Comparison of ENCODE assay signal across 18 cellular contexts in the genomic region with DNA sequence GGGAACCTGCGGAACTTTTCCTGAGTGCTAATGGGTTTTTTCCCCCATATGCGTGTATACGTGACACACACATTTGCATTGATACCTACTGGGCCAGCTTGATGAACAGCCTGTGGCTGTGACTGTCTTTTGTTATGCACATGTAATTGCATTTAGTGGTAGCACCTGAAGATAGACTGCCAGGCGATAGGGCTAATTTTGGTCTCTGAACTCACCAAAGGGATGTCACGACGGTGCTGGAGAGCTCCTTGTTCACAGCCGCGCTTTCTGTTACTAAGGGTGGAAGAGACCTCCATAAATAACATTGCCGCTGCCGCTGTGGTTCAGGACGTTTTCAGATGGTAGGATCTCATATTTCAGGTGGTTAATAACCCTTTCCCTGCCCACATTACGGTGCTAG.
A peak's percentile ranks its signal among the peaks of the same experiment; 100 is the strongest.
DNase-seq lines count a peak whose midpoint lies in the region; TF ChIP-seq lines count a peak whose summit lies in the region.
"Had no signal": no experiment of that assay in that cellular context is flagged by ENCODE, and none has a peak within 500 bp of the region (broad histone marks: within the 10 kb centered on the region; RNA-seq: fewer than 3 reads in every experiment).

No MANE protein-coding gene starts in this region.

- H3K9me3 ChIP-seq in HUES48 (ENCODE audit: control insufficient read depth, insufficient read depth, low read length): no peaks in the 10 kb centered on the region; the same call in 1 of the 2 replicates
- no peaks in the 10 kb centered on the region for H3K9me3 ChIP-seq in transverse colon
- H3K9me3 ChIP-seq in CD4-positive, alpha-beta memory T cell (ENCODE audit: control insufficient read depth in 1 of 2, low read length in 2 of 2): no peaks in the 10 kb centered on the region
- H3K9me3 ChIP-seq: gastroesophageal sphincter, prostate gland, SK-N-SH had no signal

- H3K27me3 ChIP-seq in HUES48 (ENCODE audit: control insufficient read depth, insufficient read depth, low read length): no peaks in the 10 kb centered on the region
- no peaks in the 10 kb centered on the region for H3K27me3 ChIP-seq in transverse colon
- no peaks in the 10 kb centered on the region for H3K27me3 ChIP-seq in CD4-positive, alpha-beta memory T cell (ENCODE audit: insufficient read depth, low read length)
- H3K27me3 ChIP-seq: gastroesophageal sphincter had no signal

- H3K27ac ChIP-seq in HUES48 (ENCODE audit: low read depth, low read length): peak overlapping the region; percentile 36
- H3K27ac ChIP-seq in transverse colon: no peak overlapping the region
- no peak overlapping the region for H3K27ac ChIP-seq in CD4-positive, alpha-beta memory T cell (ENCODE audit: low read depth, low read length)
- H3K27ac ChIP-seq: gastroesophageal sphincter, PC-9, prostate gland had no signal

- in situ Hi-C loops in transverse colon (cut with MboI; ENCODE audit: low pct_ligation_motif_present in 1 of 4, low pct_unique_long_range_greater_than_20kb in 1 of 4, low sequenced_read_pairs in 3 of 4): loop anchor here in 2 of 4 donors (25.0 kb wide), 1 partner anchor 220 kb away; no protein-coding TSS in a partner anchor

- H3K27me3 Mint-ChIP-seq in brain (no peaks in the 10 kb centered on the region), nephron progenitor cell (ENCODE audit: low read depth, poor library complexity) (peaks cover 10% of the 10 kb centered on the region)
- no peaks in the 10 kb centered on the region for H3K27me3 Mint-ChIP-seq in CD4-positive, alpha-beta memory T cell

- H3K4me1 Mint-ChIP-seq in brain (peaks cover 69% of the 10 kb centered on the region), nephron progenitor cell (peaks cover 35% of the 10 kb centered on the region)
- peaks cover 19 to 37% (median 28%) of the 10 kb centered on the region in 4 donors for H3K4me1 Mint-ChIP-seq in CD4-positive, alpha-beta memory T cell

- POLR2A ChIA-PET in CD4-positive, alpha-beta memory T cell (lab: Charles Lee; ENCODE audit: partially characterized antibody): no interaction called here

- TF ChIP-seq EP300 in transverse colon (IDR thresholded peaks at IDR 0.05; ENCODE audit: low read depth): no peak

- intact Hi-C loops in transverse colon (cut with DNase I; ENCODE audit: low total_unique reads): no loop called here
- intact Hi-C loops in CD4-positive, alpha-beta memory T cell (cut with micrococcal nuclease): no loop called here

- peaks cover 0 to 3% (median 0%) of the 10 kb centered on the region in 5 experiments for H3K9me3 Mint-ChIP-seq in brain
- H3K9me3 Mint-ChIP-seq in nephron progenitor cell: peaks cover 7% of the 10 kb centered on the region
- H3K9me3 Mint-ChIP-seq in CD4-positive, alpha-beta memory T cell: no peaks in the 10 kb centered on the region
- H3K9me3 Mint-ChIP-seq: CD8-positive, alpha-beta T cell had no signal

- no peak overlapping the region for H3K9ac ChIP-seq in HUES48 (ENCODE audit: low read depth, low read length)
- H3K9ac ChIP-seq: SK-N-SH had no signal

- no peak for TF ChIP-seq POLR2A in transverse colon (IDR thresholded peaks at IDR 0.05)

- no peak overlapping the region for H3K4me3 ChIP-seq in HUES48 (ENCODE audit: low read depth, low read length)
- no peak overlapping the region for H3K4me3 ChIP-seq in transverse colon
- no peak overlapping the region for H3K4me3 ChIP-seq in CD4-positive, alpha-beta memory T cell (ENCODE audit: low read length in 2 of 2)
- H3K4me3 ChIP-seq: gastroesophageal sphincter, PC-9, prostate gland had no signal

- no peak for TF ChIP-seq CTCF in brain (conservative IDR thresholded peaks at IDR 0.05)
- TF ChIP-seq CTCF in nephron progenitor cell (IDR thresholded peaks at IDR 0.05): no peak
- TF ChIP-seq CTCF in transverse colon (IDR thresholded peaks at IDR 0.05): no peak

- CTCF ChIA-PET in CD4-positive, alpha-beta memory T cell (lab: Charles Lee; ENCODE audit: partially characterized antibody): interaction anchor here (6.1 kb wide), 1 partner anchor 219 kb away, joined by 48 read pairs; no protein-coding TSS in a partner anchor

- WGBS in transverse colon (ENCODE audit: low coverage in 1 of 2), 2 donors: 77 to 81% methylated on average over 11 to 12 of the region's 12 CpGs

- H3K4me1 ChIP-seq in HUES48 (ENCODE audit: control insufficient read depth, insufficient read depth, low read length) (peaks cover 15% of the 10 kb centered on the region), transverse colon (peaks cover 0 to 36% (median 16%) of the 10 kb centered on the region in 4 donors)
- peaks cover 13% of the 10 kb centered on the region for H3K4me1 ChIP-seq in CD4-positive, alpha-beta memory T cell (ENCODE audit: insufficient read depth, low read length)
- H3K4me1 ChIP-seq: prostate gland had no signal

- H3K36me3 ChIP-seq in HUES48 (ENCODE audit: control insufficient read depth, insufficient read depth, low read length) (no peaks in the 10 kb centered on the region), transverse colon (no peaks in the 10 kb centered on the region)
- H3K36me3 ChIP-seq in CD4-positive, alpha-beta memory T cell (ENCODE audit: insufficient read depth, low read length): no peaks in the 10 kb centered on the region
- H3K36me3 ChIP-seq: gastroesophageal sphincter, prostate gland had no signal

- peak; percentile 3 for DNase-seq in NCI-H1436 treated with DMSO at 0.1 percent for 48 hours (lab: John Stamatoyannopoulos, UW)
- DNase-seq in NCI-H1436 (lab: John Stamatoyannopoulos, UW): no peak
- DNase-seq in nephron progenitor cell: peak; percentile 36
- no peak for DNase-seq in stimulated activated CD4-positive, alpha-beta T cell treated with anti-CD3 and anti-CD28 coated beads, Interleukin-4, amount 100 ng/mL, for 4 hours
- DNase-seq in transverse colon: no peak
- DNase-seq in CD4-positive, alpha-beta memory T cell: no peak
- DNase-seq: activated CD8-positive, alpha-beta T cell treated with anti-CD3 and anti-CD28 coated beads, Interleukin-2, amount 10 ng/mL, durations not matched to agents 7 days and 5 days; amniotic stem cell; CD8-positive, alpha-beta T cell; kidney; NCI-H226; PC-9; SK-N-SH; substantia nigra had no signal

- peak overlapping the region in 2 of 5 experiments; percentile 14 to 59 for H3K4me3 Mint-ChIP-seq in brain
- peak overlapping the region; percentile 56 for H3K4me3 Mint-ChIP-seq in nephron progenitor cell
- no peak overlapping the region for H3K4me3 Mint-ChIP-seq in CD4-positive, alpha-beta memory T cell
- H3K4me3 Mint-ChIP-seq: activated CD8-positive, alpha-beta T cell treated with anti-CD3 and anti-CD28 coated beads, Interleukin-2, amount 10 ng/mL, durations not matched to agents 7 days and 5 days; CD8-positive, alpha-beta T cell had no signal

- H3K27ac Mint-ChIP-seq in brain: peak overlapping the region in 4 of 5 experiments; percentile 44 to 82 (median 80)
- H3K27ac Mint-ChIP-seq in nephron progenitor cell: no peak overlapping the region
- H3K27ac Mint-ChIP-seq in CD4-positive, alpha-beta memory T cell: peak overlapping the region in 1 of 7 donors; percentile 50
- H3K27ac Mint-ChIP-seq: activated CD8-positive, alpha-beta T cell treated with anti-CD3 and anti-CD28 coated beads, Interleukin-2, amount 10 ng/mL, durations not matched to agents 7 days and 5 days; CD8-positive, alpha-beta T cell had no signal

- H3K36me3 Mint-ChIP-seq in brain (peaks cover 15% of the 10 kb centered on the region), nephron progenitor cell (ENCODE audit: low read depth) (no peaks in the 10 kb centered on the region)
- H3K36me3 Mint-ChIP-seq in CD4-positive, alpha-beta memory T cell: peaks cover 6 to 16% of the 10 kb centered on the region in 2 donors
- H3K36me3 Mint-ChIP-seq: CD8-positive, alpha-beta T cell had no signal

Comparison
In these comparisons a context has a peak if more than half of its experiments do, and no peak if none do; other contexts are left out.
1. DNase-seq: peak in NCI-H1436 treated with DMSO at 0.1 percent for 48 hours (single experiment) and nephron progenitor cell (single experiment); none in NCI-H1436 (single experiment), stimulated activated CD4-positive, alpha-beta T cell treated with anti-CD3 and anti-CD28 coated beads, Interleukin-4, amount 100 ng/mL, for 4 hours (0 of 2), transverse colon (single experiment) and CD4-positive, alpha-beta memory T cell (0 of 5).